19 cellular contexts compared by ENCODE assay signal in genomic region chr6:80234411-80234810, GRCh38.
A peak's percentile ranks its signal among the peaks of the same experiment; 100 is the strongest.
DNase-seq lines count a peak whose midpoint lies in the region; ATAC-seq and TF ChIP-seq lines count a peak whose summit lies in the region.
"Had no signal": no experiment of that assay in that cellular context is flagged by ENCODE, and none has a peak within 500 bp of the region (broad histone marks: within the 10 kb centered on the region; RNA-seq: fewer than 3 reads in every experiment).

No MANE protein-coding gene starts in this region.

- no peak overlapping the region for H3K4me3 Mint-ChIP-seq in nephron
- H3K4me3 Mint-ChIP-seq: CD14-positive monocyte; CD4-positive, alpha-beta T cell; CD8-positive, alpha-beta memory T cell had no signal

- H3K4me1 ChIP-seq in cardiac muscle cell (ENCODE audit: low read depth), result peaks cover 12% of the 10 kb centered on the region
- H3K4me1 ChIP-seq: BLaER1 treated with 17β-estradiol and CSF1 and Interleukin-3, amounts not matched to agents 10 nM and 100 nM had no signal

- H3K36me3 ChIP-seq in cardiac muscle cell, result no peaks in the 10 kb centered on the region
- H3K36me3 ChIP-seq: BE2C; BLaER1 treated with 17β-estradiol and CSF1 and Interleukin-3, amounts not matched to agents 10 nM and 100 nM had no signal

- peak overlapping the region; percentile 74 for H3K27ac ChIP-seq in cardiac muscle cell
- H3K27ac ChIP-seq: 22Rv1; BLaER1 treated with 17β-estradiol and CSF1 and Interleukin-3, amounts not matched to agents 10 nM and 100 nM had no signal

- H3K9me3 Mint-ChIP-seq in nephron, result peaks cover 3% of the 10 kb centered on the region
- H3K9me3 Mint-ChIP-seq: CD4-positive, alpha-beta T cell had no signal

- H3K4me1 Mint-ChIP-seq in nephron, result peaks cover 31% of the 10 kb centered on the region
- H3K4me1 Mint-ChIP-seq: CD14-positive monocyte; CD8-positive, alpha-beta memory T cell had no signal

- no peaks in the 10 kb centered on the region for H3K27me3 Mint-ChIP-seq in nephron (ENCODE audit: low read depth)
- H3K27me3 Mint-ChIP-seq: CD4-positive, alpha-beta T cell; CD8-positive, alpha-beta memory T cell had no signal

- H3K4me3 ChIP-seq in cardiac muscle cell, result no peak overlapping the region
- H3K4me3 ChIP-seq: BLaER1 treated with 17β-estradiol and CSF1 and Interleukin-3, amounts not matched to agents 10 nM and 100 nM had no signal

- H3K9me3 ChIP-seq in cardiac muscle cell (ENCODE audit: low read depth), result no peaks in the 10 kb centered on the region
- H3K9me3 ChIP-seq: BE2C; BLaER1 treated with 17β-estradiol and CSF1 and Interleukin-3, amounts not matched to agents 10 nM and 100 nM had no signal

- H3K27me3 ChIP-seq in cardiac muscle cell, result no peaks in the 10 kb centered on the region
- H3K27me3 ChIP-seq: BE2C; BLaER1 treated with 17β-estradiol and CSF1 and Interleukin-3, amounts not matched to agents 10 nM and 100 nM had no signal

- no peak for TF ChIP-seq CTCF in cardiac muscle cell (IDR thresholded peaks at IDR 0.05; ENCODE audit: low read depth, low read length)
- TF ChIP-seq CTCF in nephron (IDR thresholded peaks at IDR 0.05; ENCODE audit: unreplicated experiment in 3 of 3), result no peak

- DNase-seq in cardiac muscle cell (ENCODE audit: low read depth in 1 of 2, low spot score in 1 of 2) (peak in 1 of 2 donors; percentile 34), left cardiac atrium (no peak), fibroblast of peridontal ligament (ENCODE audit: extremely low read depth) (peak; percentile 16), NCI-H2107 (lab: John Stamatoyannopoulos, UW) (no peak), NCI-H2029 treated with DMSO at 0.1 percent for 48 hours (lab: John Stamatoyannopoulos, UW) (no peak)
- DNase-seq: AML-193; BE2C; CD4-positive, alpha-beta T cell; CD8-positive, alpha-beta memory T cell; DMS 273 treated with DMSO at 0.1 percent for 48 hours; DMS79; GF-D8; H7; HCEC 1CT had no signal

- ATAC-seq in left cardiac atrium (no peak), HG02884 (IDR thresholded peaks at IDR 0.05; ENCODE audit: unreplicated experiment) (no peak)

- H3K36me3 Mint-ChIP-seq in nephron (ENCODE audit: low read depth), result peaks cover 10% of the 10 kb centered on the region
- H3K36me3 Mint-ChIP-seq: CD14-positive monocyte had no signal

- peak overlapping the region; percentile 43 to 51 (median 46) for H3K27ac Mint-ChIP-seq in nephron
- H3K27ac Mint-ChIP-seq: CD14-positive monocyte; CD4-positive, alpha-beta T cell; CD8-positive, alpha-beta memory T cell had no signal

- intact Hi-C loops in left cardiac atrium (cut with DNase I), result no loop called here
